In the genomic region with DNA sequence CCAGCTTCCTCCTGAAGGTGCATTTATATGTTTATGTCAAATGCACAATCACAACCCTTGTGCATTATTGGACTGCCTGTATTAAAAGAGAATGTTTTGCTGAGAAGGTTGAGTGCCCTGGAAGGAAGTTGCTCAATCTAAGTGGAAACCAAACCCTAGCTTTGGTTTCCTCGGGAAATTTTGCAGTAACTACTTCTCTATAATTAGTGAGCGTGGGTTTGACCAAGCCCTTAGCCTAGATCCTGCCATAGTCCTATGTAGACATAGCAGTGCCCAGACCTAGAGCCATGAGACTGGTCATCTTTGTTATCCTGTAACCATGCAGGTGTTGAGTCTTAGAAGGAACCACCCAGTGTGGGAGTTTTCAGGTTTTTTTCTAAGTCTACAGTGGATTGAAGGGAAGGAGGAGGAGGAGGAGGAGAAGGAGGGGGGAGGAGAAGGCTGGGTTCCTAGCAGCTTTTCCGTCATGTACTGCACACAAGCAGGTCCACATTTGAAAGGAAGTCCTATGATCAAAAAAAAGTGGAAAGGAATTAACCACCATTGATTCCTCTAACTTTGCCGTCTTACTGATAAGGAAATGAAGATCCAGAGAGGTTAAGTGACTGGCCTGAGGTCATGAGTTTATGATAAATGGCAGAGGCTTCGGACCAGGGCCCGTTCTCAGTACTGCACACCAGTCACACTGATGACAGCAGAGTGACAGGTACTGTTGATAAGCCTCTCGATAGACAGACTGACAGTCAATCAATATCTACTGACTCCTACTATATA, we compare ENCODE assay signal across 10 cellular contexts.
A peak's percentile ranks its signal among the peaks of the same experiment; 100 is the strongest.
DNase-seq lines count a peak whose midpoint lies in the region; ATAC-seq, FAIRE-seq and TF ChIP-seq lines count a peak whose summit lies in the region.
"Had no signal": no experiment of that assay in that cellular context is flagged by ENCODE, and none has a peak within 500 bp of the region (broad histone marks: within the 10 kb centered on the region; RNA-seq: fewer than 3 reads in every experiment).

No MANE protein-coding gene starts in this region.

- no peak for TF ChIP-seq CTCF in endothelial cell of umbilical vein (IDR thresholded peaks at IDR 0.05; ENCODE audit: extremely low read depth in 1 of 2, insufficient read depth in 1 of 2, low read depth in 1 of 2, low read length in 2 of 2)
- no peak for TF ChIP-seq CTCF in A673 (conservative IDR thresholded peaks at IDR 0.05; ENCODE audit: low read depth, low read length)

- H3K9ac ChIP-seq in endothelial cell of umbilical vein (replicated peaks; ENCODE audit: extremely low read depth, insufficient read depth, low read length): no peak overlapping the region

- H3K4me1 ChIP-seq in endothelial cell of umbilical vein (ENCODE audit: control insufficient read depth, extremely low read depth, insufficient read depth, low read length) (peaks cover 7% of the 10 kb centered on the region), A673 (ENCODE audit: insufficient read depth, low read length, poor library complexity, severe bottlenecking) (no peaks in the 10 kb centered on the region)

- POLR2A ChIA-PET in activated CD4-positive, alpha-beta T cell treated with anti-CD3 and anti-CD28 coated beads for 36 hours (lab: Charles Lee): no interaction called here
- POLR2A ChIA-PET in endothelial cell of umbilical vein (lab: Charles Lee): interaction anchor here (0.6 kb wide), 1 partner anchor 9 kb away, joined by 6 read pairs; no protein-coding TSS in a partner anchor
- POLR2A ChIA-PET in A673 (lab: Charles Lee; ENCODE audit: low non-redundant PET): no interaction called here

- peak; percentile 51 for ATAC-seq in activated CD4-positive, alpha-beta T cell treated with anti-CD3 and anti-CD28 coated beads for 36 hours
- peak; percentile 64 for ATAC-seq in stimulated activated naive CD8-positive, alpha-beta T cell treated with anti-CD3 and anti-CD28 coated beads, Interleukin-15, amount 100 ng/mL, for 72 hours

- H3K27me3 ChIP-seq in endothelial cell of umbilical vein (ENCODE audit: control insufficient read depth in 2 of 2, insufficient read depth in 2 of 2, low read length in 2 of 2) (no peaks in the 10 kb centered on the region), A673 (replicated peaks; ENCODE audit: insufficient read depth, low read depth, low read length, poor library complexity) (no peaks in the 10 kb centered on the region)

- CTCF ChIA-PET in activated CD4-positive, alpha-beta T cell treated with anti-CD3 and anti-CD28 coated beads for 36 hours (lab: Charles Lee): interaction anchor here (0.8 to 1.1 kb wide), 2 partner anchors 9 to 18 kb away, joined by 3 to 4 read pairs; no protein-coding TSS in a partner anchor
- CTCF ChIA-PET in endothelial cell of umbilical vein (lab: Charles Lee): interaction anchor here (0.7 to 2.3 kb wide), 5 partner anchors 11 to 96 kb away, joined by 3 to 10 read pairs (median 3); no protein-coding TSS in a partner anchor
- CTCF ChIA-PET in A673 (lab: Charles Lee): no interaction called here

- TF ChIP-seq POLR2A in endothelial cell of umbilical vein (IDR thresholded peaks at IDR 0.05; ENCODE audit: low read depth, low read length): no peak

- DNase-seq in activated CD4-positive, alpha-beta T cell treated with anti-CD3 and anti-CD28 coated beads for 36 hours: no peak
- no peak for DNase-seq in activated CD4-positive, alpha-beta T cell treated with anti-CD3 and anti-CD28 coated beads, Interleukin-2, amount 50 U/mL, for 48 hours
- DNase-seq in MV-4-11 (lab: John Stamatoyannopoulos, UW) (peak; percentile 96), endothelial cell of umbilical vein (ENCODE audit: low read depth, low spot score) (peak; percentile 47), DMS79 treated with DMSO at 0.1 percent for 48 hours (lab: John Stamatoyannopoulos, UW) (no peak), AG20443 (ENCODE audit: low spot score) (no peak), A673 (ENCODE audit: low spot score) (no peak)
- DNase-seq in stimulated activated naive CD8-positive, alpha-beta T cell treated with anti-CD3 and anti-CD28 coated beads, Interleukin-15, amount 100 ng/mL, for 72 hours: no peak

- intact Hi-C loops in activated CD4-positive, alpha-beta T cell treated with anti-CD3 and anti-CD28 coated beads for 36 hours (cut with DNase I, micrococcal nuclease): no loop called here
- intact Hi-C loops in endothelial cell of umbilical vein (cut with micrococcal nuclease) (no loop called here), A673 (cut with micrococcal nuclease; ENCODE audit: unreplicated experiment) (no loop called here)

- no peaks in the 10 kb centered on the region for H3K9me1 ChIP-seq in endothelial cell of umbilical vein (replicated peaks; ENCODE audit: control insufficient read depth, extremely low read depth, insufficient read depth, low read length)

- H3K4me2 ChIP-seq in endothelial cell of umbilical vein (ENCODE audit: insufficient read depth, low read length): no peak overlapping the region

- no peaks in the 10 kb centered on the region for H3K9me3 ChIP-seq in endothelial cell of umbilical vein (replicated peaks; ENCODE audit: control insufficient read depth, insufficient read depth, low read length)
- H3K9me3 ChIP-seq in A673 (ENCODE audit: low read depth, low read length, poor library complexity, severe bottlenecking): no peaks in the 10 kb centered on the region

- no peak overlapping the region for H3K4me3 Mint-ChIP-seq in activated CD4-positive, alpha-beta T cell treated with anti-CD3 and anti-CD28 coated beads for 36 hours
- H3K4me3 Mint-ChIP-seq in stimulated activated naive CD8-positive, alpha-beta T cell treated with anti-CD3 and anti-CD28 coated beads, Interleukin-15, amount 100 ng/mL, for 72 hours: peak overlapping the region in 1 of 2 donors; percentile 22
- H3K4me3 Mint-ChIP-seq: central memory CD8-positive, alpha-beta T cell had no signal

- H3K27me3 Mint-ChIP-seq in activated CD4-positive, alpha-beta T cell treated with anti-CD3 and anti-CD28 coated beads for 36 hours: peaks cover 2% of the 10 kb centered on the region
- no peaks in the 10 kb centered on the region for H3K27me3 Mint-ChIP-seq in stimulated activated naive CD8-positive, alpha-beta T cell treated with anti-CD3 and anti-CD28 coated beads, Interleukin-15, amount 100 ng/mL, for 72 hours
- H3K27me3 Mint-ChIP-seq: central memory CD8-positive, alpha-beta T cell had no signal

- H2AFZ ChIP-seq in endothelial cell of umbilical vein (ENCODE audit: low read depth, low read length): no peak overlapping the region

- H3K36me3 ChIP-seq in endothelial cell of umbilical vein (ENCODE audit: control insufficient read depth in 2 of 2, extremely low read depth in 1 of 2, insufficient read depth in 2 of 2, low read length in 2 of 2) (no peaks in the 10 kb centered on the region), A673 (ENCODE audit: insufficient read depth, low read length, poor library complexity, severe bottlenecking) (no peaks in the 10 kb centered on the region)

- dilution Hi-C loops in endothelial cell of umbilical vein (cut with MboI; ENCODE audit: extremely low pct_ligation_motif_present, low sequenced_read_pairs): no loop called here

- BruUV-seq in endothelial cell of umbilical vein (replicated peaks; lab: Mats Ljungman, UMichigan): no TSS peak
- BruUV-seq in A673 (replicated peaks; lab: Mats Ljungman, UMichigan): no TSS peak

- H3K4me3 ChIP-seq in endothelial cell of umbilical vein (replicated peaks in 1 of 3; ENCODE audit: insufficient read depth in 1 of 3, low read depth in 1 of 3, low read length in 3 of 3) (no peak overlapping the region), A673 (ENCODE audit: low read depth, low read length, poor library complexity, severe bottlenecking) (no peak overlapping the region)

- no peaks in the 10 kb centered on the region for H4K20me1 ChIP-seq in endothelial cell of umbilical vein (replicated peaks; ENCODE audit: control insufficient read depth, extremely low read depth, insufficient read depth, low read length)

- no peaks in the 10 kb centered on the region for H3K36me3 Mint-ChIP-seq in activated CD4-positive, alpha-beta T cell treated with anti-CD3 and anti-CD28 coated beads for 36 hours (ENCODE audit: low read depth)

- no peaks in the 10 kb centered on the region for H3K9me3 Mint-ChIP-seq in activated CD4-positive, alpha-beta T cell treated with anti-CD3 and anti-CD28 coated beads for 36 hours (ENCODE audit: low read depth)
- H3K9me3 Mint-ChIP-seq in stimulated activated naive CD8-positive, alpha-beta T cell treated with anti-CD3 and anti-CD28 coated beads, Interleukin-15, amount 100 ng/mL, for 72 hours: peaks cover 0 to 3% of the 10 kb centered on the region in 2 donors
- H3K9me3 Mint-ChIP-seq: central memory CD8-positive, alpha-beta T cell had no signal

- peak overlapping the region; percentile 28 for H3K27ac Mint-ChIP-seq in activated CD4-positive, alpha-beta T cell treated with anti-CD3 and anti-CD28 coated beads for 36 hours
- H3K27ac Mint-ChIP-seq in stimulated activated naive CD8-positive, alpha-beta T cell treated with anti-CD3 and anti-CD28 coated beads, Interleukin-15, amount 100 ng/mL, for 72 hours: no peak overlapping the region

- H3K27ac ChIP-seq in endothelial cell of umbilical vein (ENCODE audit: insufficient read depth, low read depth, low read length) (no peak overlapping the region), A673 (ENCODE audit: low read depth, low read length, poor library complexity, severe bottlenecking) (no peak overlapping the region)

- peaks cover 29% of the 10 kb centered on the region for H3K4me1 Mint-ChIP-seq in activated CD4-positive, alpha-beta T cell treated with anti-CD3 and anti-CD28 coated beads for 36 hours
- H3K4me1 Mint-ChIP-seq in stimulated activated naive CD8-positive, alpha-beta T cell treated with anti-CD3 and anti-CD28 coated beads, Interleukin-15, amount 100 ng/mL, for 72 hours: peaks cover 48% of the 10 kb centered on the region

- no peaks in the 10 kb centered on the region for H3K79me2 ChIP-seq in endothelial cell of umbilical vein (ENCODE audit: control insufficient read depth, insufficient read depth, low read length)

- peak; percentile 63 for FAIRE-seq in endothelial cell of umbilical vein (lab: Jason Lieb, UNC)
- FAIRE-seq: A204.1 had no signal

TF ChIP-seq in endothelial cell of umbilical vein, 7 proteins besides CTCF, POLR2A, EP300 and RAD21:
- TF ChIP-seq JUN (IDR thresholded peaks at IDR 0.05; ENCODE audit: borderline replicate concordance, insufficient read depth, insufficient read length, low read depth) (no peak), MYC (IDR thresholded peaks at IDR 0.05; ENCODE audit: low read depth, low read length) (no peak), POLR2AphosphoS5 (IDR thresholded peaks at IDR 0.05; ENCODE audit: insufficient read depth, low read depth, low read length) (no peak), GATA2 (IDR thresholded peaks at IDR 0.05; ENCODE audit: insufficient read depth, insufficient read length, low read depth, low read length) (no peak), EZH2 (IDR thresholded peaks at IDR 0.05; ENCODE audit: borderline replicate concordance, low read depth, low read length, severe bottlenecking) (no peak), FOS (IDR thresholded peaks at IDR 0.05; ENCODE audit: borderline replicate concordance, insufficient read depth, low read length) (no peak)
- TF ChIP-seq, protein P1, sequence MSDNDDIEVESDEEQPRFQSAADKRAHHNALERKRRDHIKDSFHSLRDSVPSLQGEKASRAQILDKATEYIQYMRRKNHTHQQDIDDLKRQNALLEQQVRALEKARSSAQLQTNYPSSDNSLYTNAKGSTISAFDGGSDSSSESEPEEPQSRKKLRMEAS (IDR thresholded peaks at IDR 0.05; ENCODE audit: insufficient read depth, insufficient read length): no peak
TF ChIP-seq in endothelial cell of umbilical vein: peak in this region for 0.

Comparison
In these comparisons a context has a peak if more than half of its experiments do, and no peak if none do; other contexts are left out.
1. DNase-seq: peak in MV-4-11 (single experiment) and endothelial cell of umbilical vein (single experiment); none in activated CD4-positive, alpha-beta T cell treated with anti-CD3 and anti-CD28 coated beads for 36 hours (single experiment), activated CD4-positive, alpha-beta T cell treated with anti-CD3 and anti-CD28 coated beads, Interleukin-2, amount 50 U/mL, for 48 hours (0 of 2), stimulated activated naive CD8-positive, alpha-beta T cell treated with anti-CD3 and anti-CD28 coated beads, Interleukin-15, amount 100 ng/mL, for 72 hours (0 of 2), DMS79 treated with DMSO at 0.1 percent for 48 hours (single experiment), AG20443 (single experiment) and A673 (single experiment).